ENCODE assay signal across 8 cellular contexts in the genomic region with DNA sequence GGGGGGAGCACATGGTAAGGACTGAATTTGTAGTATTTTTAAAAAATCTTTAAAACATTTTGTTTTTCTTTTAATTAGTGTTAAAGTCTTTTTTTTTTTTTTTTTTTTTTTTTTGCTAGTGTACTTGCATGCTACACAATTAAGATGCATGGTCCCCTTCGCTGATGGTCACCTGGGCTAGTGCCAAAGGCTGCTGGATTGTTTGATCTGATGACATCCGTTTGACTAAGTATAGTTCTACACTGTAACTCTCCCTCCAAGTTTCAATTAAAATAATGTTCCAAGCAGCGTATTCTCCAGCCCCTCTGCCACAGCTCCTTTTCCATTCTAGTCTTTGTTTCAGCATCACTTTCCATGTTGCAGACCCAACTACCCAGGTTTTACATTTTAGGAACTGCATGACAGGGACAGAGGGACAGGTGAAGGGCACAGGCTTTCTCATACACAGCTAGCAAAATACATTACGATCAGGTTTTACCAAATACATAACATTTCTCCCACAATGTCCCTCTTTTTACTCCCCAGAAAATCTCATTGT. TPM values are rescaled to one million over a fixed set of nuclear protein-coding genes. Genes with fewer than 3 reads are reported as not detected.
DNase-seq lines count a peak whose midpoint lies in the region; ATAC-seq, FAIRE-seq and TF ChIP-seq lines count a peak whose summit lies in the region.

No MANE protein-coding gene starts in this region.

- no peaks in the 10 kb centered on the region for H3K36me3 Mint-ChIP-seq in stimulated activated naive CD8-positive, alpha-beta T cell treated with anti-CD3 and anti-CD28 coated beads, Interleukin-15, Interleukin-2, amounts not matched to agents 100 ng/mL and 50 ng/mL, for 24 hours (ENCODE audit: low read depth)

- WGBS in right lobe of liver (ENCODE audit: insufficient coverage, low coverage, low lambda C conversion rate, missing lambda C conversion rate), result 17% methylated on average over 4 of the region's 4 CpGs

- no peaks in the 10 kb centered on the region for H3K27me3 ChIP-seq in right lobe of liver

- no peak for TF ChIP-seq POLR2A in right lobe of liver (IDR thresholded peaks at IDR 0.05)

- H3K4me3 Mint-ChIP-seq in stimulated activated naive CD8-positive, alpha-beta T cell treated with anti-CD3 and anti-CD28 coated beads, Interleukin-15, Interleukin-2, amounts not matched to agents 100 ng/mL and 50 ng/mL, for 24 hours, result peak overlapping the region; percentile 71

- H3K27ac ChIP-seq in right lobe of liver, result no peak overlapping the region

- in situ Hi-C loops in astrocyte of the spinal cord (cut with HindIII; ENCODE audit: low sequenced_read_pairs), result no loop called here

- intact Hi-C loops in right lobe of liver (cut with DNase I), result no loop called here

- no peaks in the 10 kb centered on the region for H3K4me1 ChIP-seq in right lobe of liver

- DNase-seq in stimulated activated naive CD8-positive, alpha-beta T cell treated with anti-CD3 and anti-CD28 coated beads, Interleukin-15, Interleukin-2, amounts not matched to agents 100 U/mL and 50 U/mL, for 24 hours, result no peak
- DNase-seq in astrocyte of the spinal cord (ENCODE audit: low read depth, low spot score) (no peak), right lobe of liver (no peak), urothelium cell line (ENCODE audit: low spot score) (peak; percentile 9)
- DNase-seq in activated effector memory CD4-positive, alpha-beta T cell treated with anti-CD3 and anti-CD28 coated beads, Interleukin-2, amount 50 U/mL, for 16 hours, result no peak
- no peak for DNase-seq in stimulated activated naive CD4-positive, alpha-beta T cell treated with Interleukin-2 at 50 U/mL for 16 hours (lab: John Stamatoyannopoulos, UW)

- H3K27me3 Mint-ChIP-seq in stimulated activated naive CD8-positive, alpha-beta T cell treated with anti-CD3 and anti-CD28 coated beads, Interleukin-15, Interleukin-2, amounts not matched to agents 100 ng/mL and 50 ng/mL, for 24 hours, result peaks cover 7% of the 10 kb centered on the region

- H3K4me3 ChIP-seq in astrocyte of the spinal cord (ENCODE audit: low read depth, low read length) (peak overlapping the region; percentile 62), right lobe of liver (peak overlapping the region; percentile 48 to 60 (median 53))

- ATAC-seq in stimulated activated naive CD8-positive, alpha-beta T cell treated with anti-CD3 and anti-CD28 coated beads, Interleukin-15, Interleukin-2, amounts not matched to agents 100 U/mL and 50 U/mL, for 24 hours, result no peak
- ATAC-seq in right lobe of liver (no peak), HG02885 (IDR thresholded peaks at IDR 0.05; ENCODE audit: poor library complexity, unreplicated experiment) (no peak)

- no peaks in the 10 kb centered on the region for H3K9me3 Mint-ChIP-seq in stimulated activated naive CD8-positive, alpha-beta T cell treated with anti-CD3 and anti-CD28 coated beads, Interleukin-15, Interleukin-2, amounts not matched to agents 100 ng/mL and 50 ng/mL, for 24 hours

- H3K9me3 ChIP-seq in right lobe of liver, result no peaks in the 10 kb centered on the region

- H3K36me3 ChIP-seq in right lobe of liver, result no peaks in the 10 kb centered on the region

- H3K4me1 Mint-ChIP-seq in stimulated activated naive CD8-positive, alpha-beta T cell treated with anti-CD3 and anti-CD28 coated beads, Interleukin-15, Interleukin-2, amounts not matched to agents 100 ng/mL and 50 ng/mL, for 24 hours (ENCODE audit: low read depth), result peaks cover 18% of the 10 kb centered on the region

- FAIRE-seq in urothelium cell line (lab: Jason Lieb, UNC), result no peak

- TF ChIP-seq CTCF in astrocyte of the spinal cord (IDR thresholded peaks at IDR 0.05; ENCODE audit: low read depth, low read length) (no peak), right lobe of liver (IDR thresholded peaks at IDR 0.05) (no peak)

- H3K27ac Mint-ChIP-seq in stimulated activated naive CD8-positive, alpha-beta T cell treated with anti-CD3 and anti-CD28 coated beads, Interleukin-15, Interleukin-2, amounts not matched to agents 100 ng/mL and 50 ng/mL, for 24 hours, result peak overlapping the region; percentile 43

RNA-seq across cellular contexts. Expression of gene RAVER2, which starts 0.9 kb away (rescaled TPM):
- total RNA-seq in right lobe of liver, result under 1 TPM; 0.51 to 0.91 (median 0.77) TPM
